ENCODE assay signal across 8 cellular contexts in genomic region chr6:12012231-12012565, GRCh38. TPM values are rescaled to one million over a fixed set of nuclear protein-coding genes. Genes with fewer than 3 reads are reported as not detected.
A peak's percentile ranks its signal among the peaks of the same experiment; 100 is the strongest.
DNase-seq lines count a peak whose midpoint lies in the region; FAIRE-seq and TF ChIP-seq lines count a peak whose summit lies in the region.

TSS of gene HIVEP1 (plus strand) at chr6:12012312. CDS start at chr6:12015629, 3,317 bp downstream.

- peak within 1 kb of the TSS; percentile 79 to 89 (median 88) for H3K4me3 ChIP-seq in breast epithelium
- peak within 1 kb of the TSS; percentile 71 to 80 for H3K4me3 ChIP-seq in kidney (ENCODE audit: low read length in 2 of 2)
- H3K4me3 ChIP-seq in smooth muscle cell: peak within 1 kb of the TSS; percentile 96

- TF ChIP-seq CTCF in breast epithelium (IDR thresholded peaks at IDR 0.05) (no peak), kidney (IDR thresholded peaks at IDR 0.05; ENCODE audit: borderline replicate concordance, extremely low read depth, insufficient read depth) (no peak), smooth muscle cell (IDR thresholded peaks at IDR 0.05; ENCODE audit: borderline replicate concordance, insufficient read depth, poor library complexity, severe bottlenecking) (no peak)

- H3K79me2 ChIP-seq in smooth muscle cell (ENCODE audit: low read depth): peaks cover 43% of the 10 kb centered on the region

- H3K9ac ChIP-seq in kidney (ENCODE audit: low read length in 2 of 2) (peak within 1 kb of the TSS; percentile 69 to 72), smooth muscle cell (ENCODE audit: low read depth) (peak within 1 kb of the TSS; percentile 95)

- H3K4me3 Mint-ChIP-seq in activated T-cell treated with anti-CD3 and anti-CD28 coated beads, Interleukin-2, amount 50 U/mL, for 24 hours: peak within 1 kb of the TSS; percentile 90

- FAIRE-seq in kidney (lab: Jason Lieb, UNC): no peak

- peak within 1 kb of the TSS; percentile 97 for H3K27ac Mint-ChIP-seq in activated T-cell treated with anti-CD3 and anti-CD28 coated beads, Interleukin-2, amount 50 U/mL, for 24 hours

- H3K4me1 ChIP-seq in breast epithelium (peaks cover 0 to 4% of the 10 kb centered on the region in 2 donors), kidney (ENCODE audit: control insufficient read depth in 1 of 2, insufficient read depth in 1 of 2, low read depth in 1 of 2, low read length in 2 of 2) (peaks cover 16 to 17% of the 10 kb centered on the region in 2 donors), smooth muscle cell (ENCODE audit: low read depth) (peaks cover 30% of the 10 kb centered on the region)

- peak within 1 kb of the TSS; percentile 97 to 100 for H3K27ac ChIP-seq in breast epithelium
- H3K27ac ChIP-seq in kidney (ENCODE audit: low read depth in 2 of 2, low read length in 2 of 2): peak within 1 kb of the TSS; percentile 83 to 84
- H3K27ac ChIP-seq in smooth muscle cell (ENCODE audit: low read depth): peak within 1 kb of the TSS; percentile 100

- H3F3A ChIP-seq in smooth muscle cell (ENCODE audit: low read depth): peaks cover 19% of the 10 kb centered on the region

- H3K27me3 ChIP-seq in breast epithelium (no peaks in the 10 kb centered on the region), smooth muscle cell (ENCODE audit: low read depth) (no peaks in the 10 kb centered on the region)

- peaks cover 65% of the 10 kb centered on the region for H3K4me1 Mint-ChIP-seq in activated T-cell treated with anti-CD3 and anti-CD28 coated beads, Interleukin-2, amount 50 U/mL, for 24 hours (ENCODE audit: low read depth)

- no peak for TF ChIP-seq POLR2A in breast epithelium (IDR thresholded peaks at IDR 0.05)

- in situ Hi-C loops in G401 (cut with HindIII; ENCODE audit: low sequenced_read_pairs): no loop called here

- no peaks in the 10 kb centered on the region for H3K27me3 Mint-ChIP-seq in activated T-cell treated with anti-CD3 and anti-CD28 coated beads, Interleukin-2, amount 50 U/mL, for 24 hours

- H3K9me3 ChIP-seq in breast epithelium: no peaks in the 10 kb centered on the region
- H3K9me3 ChIP-seq in kidney (ENCODE audit: control insufficient read depth in 1 of 2, low read length in 2 of 2): no peaks in the 10 kb centered on the region
- no peaks in the 10 kb centered on the region for H3K9me3 ChIP-seq in smooth muscle cell (replicated peaks; ENCODE audit: low read depth)

- intact Hi-C loops in breast epithelium (cut with DNase I; ENCODE audit: low total_unique reads): no loop called here
- intact Hi-C loops in kidney (cut with DNase I): no loop called here

- peaks cover 8% of the 10 kb centered on the region for H4K20me1 ChIP-seq in smooth muscle cell (ENCODE audit: low read depth)

- peak within 1 kb of the TSS; percentile 99 for H3K4me2 ChIP-seq in smooth muscle cell

- H3K36me3 ChIP-seq in breast epithelium (no peaks in the 10 kb centered on the region), kidney (ENCODE audit: control insufficient read depth in 1 of 2, insufficient read depth in 2 of 2, low read length in 2 of 2) (peaks cover 0 to 3% of the 10 kb centered on the region in 2 donors), smooth muscle cell (ENCODE audit: low read depth) (peaks cover 9% of the 10 kb centered on the region)

- DNase-seq in activated T-cell treated with anti-CD3 and anti-CD28 coated beads, Interleukin-2, amount 50 U/mL, for 24 hours: no peak
- DNase-seq in activated T-cell treated with anti-CD3 and anti-CD28 coated beads, Interleukin-2, amount 50 U/mL, for 1 hour: no peak
- DNase-seq in NCI-H526 treated with DMSO at 0.1 percent for 48 hours (lab: John Stamatoyannopoulos, UW) (peak; percentile 39), breast epithelium (ENCODE audit: low spot score in 2 of 2) (no peak), kidney (peak; percentile 86), smooth muscle cell (lab: John Stamatoyannopoulos, UW; ENCODE audit: unreplicated experiment) (no peak), G401 (ENCODE audit: low spot score) (no peak), amniotic stem cell (lab: John Stamatoyannopoulos, UW) (no peak)

- WGBS in smooth muscle cell (ENCODE audit: low lambda C conversion rate): no CpG with 5 or more reads among the region's 46 CpGs

- no peak within 1 kb of the TSS for H2AFZ ChIP-seq in smooth muscle cell (ENCODE audit: low read depth)

- peaks cover 62% of the 10 kb centered on the region for H3K36me3 Mint-ChIP-seq in activated T-cell treated with anti-CD3 and anti-CD28 coated beads, Interleukin-2, amount 50 U/mL, for 24 hours (ENCODE audit: low read depth)

- peaks cover 4% of the 10 kb centered on the region for H3K9me3 Mint-ChIP-seq in activated T-cell treated with anti-CD3 and anti-CD28 coated beads, Interleukin-2, amount 50 U/mL, for 24 hours

RNA-seq across cellular contexts. Expression of gene HIVEP1, which starts in this region (rescaled TPM):
- 10 to 100 TPM; 24.8 to 41.3 (median 27.2) TPM for total RNA-seq in breast epithelium
- total RNA-seq in kidney: 30.4 TPM
- 3.6 TPM for polyA plus RNA-seq in kidney (ENCODE audit: insufficient read depth, low read depth, low replicate concordance)
- total RNA-seq in smooth muscle cell: 51.9 and 58.8 TPM in 2 replicates
- polyA plus RNA-seq in smooth muscle cell: 6.8 and 8.0 TPM in 2 replicates
- 4.3 and 4.4 TPM in 2 replicates for total RNA-seq in G401 (2014; rRNA removed; shearing (Covaris generic))

Comparison
In these comparisons a context has a peak if more than half of its experiments do, and no peak if none do; other contexts are left out.
1. DNase-seq: peak in NCI-H526 treated with DMSO at 0.1 percent for 48 hours (single experiment) and kidney (single experiment); none in activated T-cell treated with anti-CD3 and anti-CD28 coated beads, Interleukin-2, amount 50 U/mL, for 24 hours (single experiment), activated T-cell treated with anti-CD3 and anti-CD28 coated beads, Interleukin-2, amount 50 U/mL, for 1 hour (single experiment), breast epithelium (0 of 2), smooth muscle cell (single experiment), G401 (single experiment) and amniotic stem cell (single experiment).
2. Peak in every context shown above with its lines, with median percentiles within 50 percentile points of each other: H3K27ac ChIP-seq and H3K4me3 ChIP-seq.